In genomic region chr13:42177189-42177588, GRCh38 we compare ENCODE assay signal across 28 cellular contexts.
"Had no signal": no experiment of that assay in that cellular context is flagged by ENCODE, and none has a peak within 500 bp of the region (broad histone marks: within the 10 kb centered on the region; RNA-seq: fewer than 3 reads in every experiment).

No MANE protein-coding gene starts in this region.

- H3K36me3 ChIP-seq: ovary, right lobe of liver had no signal

- H3K79me2 ChIP-seq: parathyroid adenoma had no signal

- H3K4me1 ChIP-seq: parathyroid adenoma, psoas muscle, right lobe of liver, sigmoid colon, stomach, thyroid gland, tibial nerve, upper lobe of left lung, vagina had no signal

- H3K4me3 Mint-ChIP-seq: nephron; neural progenitor cell; stimulated activated effector memory CD8-positive, alpha-beta T cell treated with anti-CD3 and anti-CD28 coated beads, Interleukin-12 subunit alpha, Interleukin-12 subunit beta, amount 100 ng/mL, for 72 hours; stimulated activated naive B cell treated with anti-CD40 and anti-IgM and Interleukin-4, amounts not matched to agents 10 μg/mL and 1 μg/mL and 100 μg/mL, for 72 hours; stimulated activated naive CD8-positive, alpha-beta T cell treated with anti-CD3 and anti-CD28 coated beads, Interleukin-15, Interleukin-2, amounts not matched to agents 100 ng/mL and 50 ng/mL, for 24 hours had no signal

- DNase-seq: occipital lobe; ovary; posterior cingulate gyrus; psoas muscle; right cardiac atrium; right lobe of liver; sigmoid colon; small intestine; stimulated activated CD4-positive, alpha-beta T cell treated with anti-CD3 and anti-CD28 coated beads, Interleukin-15, amount 100 ng/mL, for 24 hours; stimulated activated CD4-positive, alpha-beta T cell treated with anti-CD3 and anti-CD28 coated beads, Interleukin-2, amount 100 ng/mL, for 24 hours; stimulated activated CD4-positive, alpha-beta T cell treated with anti-CD3 and anti-CD28 coated beads, Interleukin-2, amount 100 ng/mL, for 48 hours; stimulated activated CD4-positive, alpha-beta T cell treated with anti-CD3 and anti-CD28 coated beads, Interleukin-4, amount 100 ng/mL, for 24 hours; stimulated activated naive B cell treated with anti-CD40 and anti-IgM and Interleukin-4, amounts not matched to agents 10 μg/mL and 1 μg/mL and 100 μg/mL, for 72 hours; stimulated activated naive CD4-positive, alpha-beta T cell treated with Interleukin-2 at 50 U/mL for 16 hours; stomach; thyroid gland; trophoblast cell; upper lobe of left lung had no signal

- H3K27me3 ChIP-seq: neural progenitor cell, ovary, right lobe of liver, sigmoid colon, stomach, thyroid gland, tibial nerve, upper lobe of left lung, vagina had no signal

- ATAC-seq: psoas muscle; right cardiac atrium; right lobe of liver; stimulated activated effector memory CD8-positive, alpha-beta T cell treated with anti-CD3 and anti-CD28 coated beads, Interleukin-12 subunit alpha, Interleukin-12 subunit beta, amount 100 ng/mL, for 72 hours; stimulated activated naive B cell treated with anti-CD40 and anti-IgM and Interleukin-4, amounts not matched to agents 10 μg/mL and 1 μg/mL and 100 μg/mL, for 72 hours had no signal

- H3K27me3 Mint-ChIP-seq: progenitor cell of endocrine pancreas; stimulated activated naive B cell treated with anti-CD40 and anti-IgM and Interleukin-4, amounts not matched to agents 10 μg/mL and 1 μg/mL and 100 μg/mL, for 72 hours; stimulated activated naive CD8-positive, alpha-beta T cell treated with anti-CD3 and anti-CD28 coated beads, Interleukin-15, Interleukin-2, amounts not matched to agents 100 ng/mL and 50 ng/mL, for 24 hours had no signal

- FAIRE-seq: small intestine, urothelium cell line had no signal

- H3K27ac Mint-ChIP-seq: neural progenitor cell; progenitor cell of endocrine pancreas; stimulated activated effector memory CD8-positive, alpha-beta T cell treated with anti-CD3 and anti-CD28 coated beads, Interleukin-12 subunit alpha, Interleukin-12 subunit beta, amount 100 ng/mL, for 72 hours; stimulated activated naive B cell treated with anti-CD40 and anti-IgM and Interleukin-4, amounts not matched to agents 10 μg/mL and 1 μg/mL and 100 μg/mL, for 72 hours; stimulated activated naive CD8-positive, alpha-beta T cell treated with anti-CD3 and anti-CD28 coated beads, Interleukin-15, Interleukin-2, amounts not matched to agents 100 ng/mL and 50 ng/mL, for 24 hours had no signal

- H3K9ac ChIP-seq: neural progenitor cell, parathyroid adenoma had no signal

- H3K4me1 Mint-ChIP-seq: nephron; neural progenitor cell; stimulated activated effector memory CD8-positive, alpha-beta T cell treated with anti-CD3 and anti-CD28 coated beads, Interleukin-12 subunit alpha, Interleukin-12 subunit beta, amount 100 ng/mL, for 72 hours; stimulated activated naive B cell treated with anti-CD40 and anti-IgM and Interleukin-4, amounts not matched to agents 10 μg/mL and 1 μg/mL and 100 μg/mL, for 72 hours had no signal

- H2AFZ ChIP-seq: neural progenitor cell, parathyroid adenoma had no signal

- H3K4me2 ChIP-seq: neural progenitor cell had no signal

- H3K9me3 Mint-ChIP-seq: nephron; neural progenitor cell; stimulated activated effector memory CD8-positive, alpha-beta T cell treated with anti-CD3 and anti-CD28 coated beads, Interleukin-12 subunit alpha, Interleukin-12 subunit beta, amount 100 ng/mL, for 72 hours; stimulated activated naive B cell treated with anti-CD40 and anti-IgM and Interleukin-4, amounts not matched to agents 10 μg/mL and 1 μg/mL and 100 μg/mL, for 72 hours; stimulated activated naive CD8-positive, alpha-beta T cell treated with anti-CD3 and anti-CD28 coated beads, Interleukin-15, Interleukin-2, amounts not matched to agents 100 ng/mL and 50 ng/mL, for 24 hours had no signal

- H3K27ac ChIP-seq: neural progenitor cell, ovary, parathyroid adenoma, psoas muscle, right lobe of liver, sigmoid colon, stomach, thoracic aorta, thyroid gland, tibial nerve, upper lobe of left lung, vagina had no signal

- H3K4me3 ChIP-seq: neural progenitor cell, ovary, psoas muscle, right lobe of liver, sigmoid colon, stomach, thoracic aorta, thyroid gland, tibial nerve, upper lobe of left lung, vagina had no signal

- H3K9me3 ChIP-seq: ovary, psoas muscle, right lobe of liver, sigmoid colon, stomach, thoracic aorta, thyroid gland, tibial nerve, upper lobe of left lung, vagina had no signal
